Comparison of ENCODE assay signal across 1 cellular context in genomic region chr4:1855334-1856070, GRCh38.
TF ChIP-seq lines count a peak whose summit lies in the region.

No MANE protein-coding gene starts in this region.

TF ChIP-seq in K562, 482 proteins besides CTCF, POLR2A, EP300 and RAD21 (continued from another document):
- TF ChIP-seq, protein P1, sequence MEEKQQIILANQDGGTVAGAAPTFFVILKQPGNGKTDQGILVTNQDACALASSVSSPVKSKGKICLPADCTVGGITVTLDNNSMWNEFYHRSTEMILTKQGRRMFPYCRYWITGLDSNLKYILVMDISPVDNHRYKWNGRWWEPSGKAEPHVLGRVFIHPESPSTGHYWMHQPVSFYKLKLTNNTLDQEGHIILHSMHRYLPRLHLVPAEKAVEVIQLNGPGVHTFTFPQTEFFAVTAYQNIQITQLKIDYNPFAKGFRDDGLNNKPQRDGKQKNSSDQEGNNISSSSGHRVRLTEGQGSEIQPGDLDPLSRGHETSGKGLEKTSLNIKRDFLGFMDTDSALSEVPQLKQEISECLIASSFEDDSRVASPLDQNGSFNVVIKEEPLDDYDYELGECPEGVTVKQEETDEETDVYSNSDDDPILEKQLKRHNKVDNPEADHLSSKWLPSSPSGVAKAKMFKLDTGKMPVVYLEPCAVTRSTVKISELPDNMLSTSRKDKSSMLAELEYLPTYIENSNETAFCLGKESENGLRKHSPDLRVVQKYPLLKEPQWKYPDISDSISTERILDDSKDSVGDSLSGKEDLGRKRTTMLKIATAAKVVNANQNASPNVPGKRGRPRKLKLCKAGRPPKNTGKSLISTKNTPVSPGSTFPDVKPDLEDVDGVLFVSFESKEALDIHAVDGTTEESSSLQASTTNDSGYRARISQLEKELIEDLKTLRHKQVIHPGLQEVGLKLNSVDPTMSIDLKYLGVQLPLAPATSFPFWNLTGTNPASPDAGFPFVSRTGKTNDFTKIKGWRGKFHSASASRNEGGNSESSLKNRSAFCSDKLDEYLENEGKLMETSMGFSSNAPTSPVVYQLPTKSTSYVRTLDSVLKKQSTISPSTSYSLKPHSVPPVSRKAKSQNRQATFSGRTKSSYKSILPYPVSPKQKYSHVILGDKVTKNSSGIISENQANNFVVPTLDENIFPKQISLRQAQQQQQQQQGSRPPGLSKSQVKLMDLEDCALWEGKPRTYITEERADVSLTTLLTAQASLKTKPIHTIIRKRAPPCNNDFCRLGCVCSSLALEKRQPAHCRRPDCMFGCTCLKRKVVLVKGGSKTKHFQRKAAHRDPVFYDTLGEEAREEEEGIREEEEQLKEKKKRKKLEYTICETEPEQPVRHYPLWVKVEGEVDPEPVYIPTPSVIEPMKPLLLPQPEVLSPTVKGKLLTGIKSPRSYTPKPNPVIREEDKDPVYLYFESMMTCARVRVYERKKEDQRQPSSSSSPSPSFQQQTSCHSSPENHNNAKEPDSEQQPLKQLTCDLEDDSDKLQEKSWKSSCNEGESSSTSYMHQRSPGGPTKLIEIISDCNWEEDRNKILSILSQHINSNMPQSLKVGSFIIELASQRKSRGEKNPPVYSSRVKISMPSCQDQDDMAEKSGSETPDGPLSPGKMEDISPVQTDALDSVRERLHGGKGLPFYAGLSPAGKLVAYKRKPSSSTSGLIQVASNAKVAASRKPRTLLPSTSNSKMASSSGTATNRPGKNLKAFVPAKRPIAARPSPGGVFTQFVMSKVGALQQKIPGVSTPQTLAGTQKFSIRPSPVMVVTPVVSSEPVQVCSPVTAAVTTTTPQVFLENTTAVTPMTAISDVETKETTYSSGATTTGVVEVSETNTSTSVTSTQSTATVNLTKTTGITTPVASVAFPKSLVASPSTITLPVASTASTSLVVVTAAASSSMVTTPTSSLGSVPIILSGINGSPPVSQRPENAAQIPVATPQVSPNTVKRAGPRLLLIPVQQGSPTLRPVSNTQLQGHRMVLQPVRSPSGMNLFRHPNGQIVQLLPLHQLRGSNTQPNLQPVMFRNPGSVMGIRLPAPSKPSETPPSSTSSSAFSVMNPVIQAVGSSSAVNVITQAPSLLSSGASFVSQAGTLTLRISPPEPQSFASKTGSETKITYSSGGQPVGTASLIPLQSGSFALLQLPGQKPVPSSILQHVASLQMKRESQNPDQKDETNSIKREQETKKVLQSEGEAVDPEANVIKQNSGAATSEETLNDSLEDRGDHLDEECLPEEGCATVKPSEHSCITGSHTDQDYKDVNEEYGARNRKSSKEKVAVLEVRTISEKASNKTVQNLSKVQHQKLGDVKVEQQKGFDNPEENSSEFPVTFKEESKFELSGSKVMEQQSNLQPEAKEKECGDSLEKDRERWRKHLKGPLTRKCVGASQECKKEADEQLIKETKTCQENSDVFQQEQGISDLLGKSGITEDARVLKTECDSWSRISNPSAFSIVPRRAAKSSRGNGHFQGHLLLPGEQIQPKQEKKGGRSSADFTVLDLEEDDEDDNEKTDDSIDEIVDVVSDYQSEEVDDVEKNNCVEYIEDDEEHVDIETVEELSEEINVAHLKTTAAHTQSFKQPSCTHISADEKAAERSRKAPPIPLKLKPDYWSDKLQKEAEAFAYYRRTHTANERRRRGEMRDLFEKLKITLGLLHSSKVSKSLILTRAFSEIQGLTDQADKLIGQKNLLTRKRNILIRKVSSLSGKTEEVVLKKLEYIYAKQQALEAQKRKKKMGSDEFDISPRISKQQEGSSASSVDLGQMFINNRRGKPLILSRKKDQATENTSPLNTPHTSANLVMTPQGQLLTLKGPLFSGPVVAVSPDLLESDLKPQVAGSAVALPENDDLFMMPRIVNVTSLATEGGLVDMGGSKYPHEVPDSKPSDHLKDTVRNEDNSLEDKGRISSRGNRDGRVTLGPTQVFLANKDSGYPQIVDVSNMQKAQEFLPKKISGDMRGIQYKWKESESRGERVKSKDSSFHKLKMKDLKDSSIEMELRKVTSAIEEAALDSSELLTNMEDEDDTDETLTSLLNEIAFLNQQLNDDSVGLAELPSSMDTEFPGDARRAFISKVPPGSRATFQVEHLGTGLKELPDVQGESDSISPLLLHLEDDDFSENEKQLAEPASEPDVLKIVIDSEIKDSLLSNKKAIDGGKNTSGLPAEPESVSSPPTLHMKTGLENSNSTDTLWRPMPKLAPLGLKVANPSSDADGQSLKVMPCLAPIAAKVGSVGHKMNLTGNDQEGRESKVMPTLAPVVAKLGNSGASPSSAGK (IDR thresholded peaks at IDR 0.05): 0 out of 2 replicates have a peak, but pooled peaks have one; percentile 24
- TF ChIP-seq FOXM1 (IDR thresholded peaks at IDR 0.05; ENCODE audit: low read depth): no peak
- 0 out of 2 replicates have a peak, but pooled peaks have one; percentile 81 for TF ChIP-seq FOXM1 (CRISPR knock-in tag; IDR thresholded peaks at IDR 0.05; ENCODE audit: low read depth)
- TF ChIP-seq, protein P2, sequence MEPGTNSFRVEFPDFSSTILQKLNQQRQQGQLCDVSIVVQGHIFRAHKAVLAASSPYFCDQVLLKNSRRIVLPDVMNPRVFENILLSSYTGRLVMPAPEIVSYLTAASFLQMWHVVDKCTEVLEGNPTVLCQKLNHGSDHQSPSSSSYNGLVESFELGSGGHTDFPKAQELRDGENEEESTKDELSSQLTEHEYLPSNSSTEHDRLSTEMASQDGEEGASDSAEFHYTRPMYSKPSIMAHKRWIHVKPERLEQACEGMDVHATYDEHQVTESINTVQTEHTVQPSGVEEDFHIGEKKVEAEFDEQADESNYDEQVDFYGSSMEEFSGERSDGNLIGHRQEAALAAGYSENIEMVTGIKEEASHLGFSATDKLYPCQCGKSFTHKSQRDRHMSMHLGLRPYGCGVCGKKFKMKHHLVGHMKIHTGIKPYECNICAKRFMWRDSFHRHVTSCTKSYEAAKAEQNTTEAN (CRISPR knock-in tag; IDR thresholded peaks at IDR 0.05): 0 out of 2 replicates have a peak, but pooled peaks have one; percentile 62
- TF ChIP-seq SAFB (IDR thresholded peaks at IDR 0.05; ENCODE audit: borderline replicate concordance, low read depth, low read length): peak; percentile 22; the same call in 1 of the 2 replicates
- TF ChIP-seq GABPB1 (CRISPR knock-in tag; IDR thresholded peaks at IDR 0.05): peak; percentile 37; the same call in 1 of the 2 replicates
- peak; percentile 31; the same call in 1 of the 2 replicates for TF ChIP-seq EP400 (IDR thresholded peaks at IDR 0.05)
- peak; percentile 81 for TF ChIP-seq RBBP5 (IDR thresholded peaks at IDR 0.05; ENCODE audit: borderline replicate concordance, insufficient read depth, low read length, poor library complexity, severe bottlenecking)
- TF ChIP-seq PHF8 (IDR thresholded peaks at IDR 0.05; ENCODE audit: borderline replicate concordance, low read length): peak; percentile 65; the same call in 1 of the 2 replicates
- TF ChIP-seq SIN3B (IDR thresholded peaks at IDR 0.05; ENCODE audit: low read depth): peak; percentile 64; the same call in 1 of the 2 replicates
- peak; percentile 86; the same call in 1 of the 2 replicates for TF ChIP-seq GATAD2B (IDR thresholded peaks at IDR 0.05; ENCODE audit: borderline replicate concordance)
- TF ChIP-seq SAP30 (IDR thresholded peaks at IDR 0.05; ENCODE audit: borderline replicate concordance, insufficient read depth, low read depth, low read length, poor library complexity, severe bottlenecking): peak; percentile 77
- TF ChIP-seq NRF1 (conservative IDR thresholded peaks at IDR 0.05 in 1 of 2, IDR thresholded peaks at IDR 0.05 in 1 of 2): 0 out of 4 replicates have a peak, but pooled peaks of 1 of the 2 experiments have one; percentile 10
- TF ChIP-seq PRMT5 (CRISPR knock-in tag; IDR thresholded peaks at IDR 0.05): no peak
- TF ChIP-seq ELK3 (CRISPR knock-in tag; IDR thresholded peaks at IDR 0.05): no peak
- TF ChIP-seq BHLHE40 (IDR thresholded peaks at IDR 0.05; ENCODE audit: low read length): peak; percentile 54; the same call in 1 of the 2 replicates
- no peak for TF ChIP-seq TGIF2 (CRISPR knock-in tag; IDR thresholded peaks at IDR 0.05)
